24 cellular contexts compared by ENCODE assay signal in the genomic region with DNA sequence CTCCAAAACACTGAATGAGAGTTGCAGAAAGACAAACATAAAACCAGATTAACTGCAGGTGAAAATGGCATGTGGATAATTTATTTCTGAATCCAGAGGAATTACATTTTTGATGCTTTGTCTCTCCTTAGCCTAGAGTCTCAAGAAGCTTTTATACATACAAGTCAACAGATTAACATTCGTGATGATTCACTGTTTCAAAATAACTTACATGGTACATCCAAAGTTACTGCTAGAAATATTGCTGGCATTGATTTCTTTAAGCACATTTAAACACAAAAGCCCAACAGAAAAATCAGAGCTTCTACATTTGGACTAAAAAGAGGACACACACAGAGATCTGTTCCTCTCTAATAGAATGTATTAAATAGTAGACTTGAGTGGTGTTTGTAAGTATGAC.
"Had no signal": no experiment of that assay in that cellular context is flagged by ENCODE, and none has a peak within 500 bp of the region (broad histone marks: within the 10 kb centered on the region; RNA-seq: fewer than 3 reads in every experiment).

No MANE protein-coding gene starts in this region.

- H3K4me3 Mint-ChIP-seq: activated B cell treated with CpG ODN at 0.5 μM for 24 hours; activated CD4-positive, alpha-beta memory T cell treated with anti-CD3 and anti-CD28 coated beads, Interleukin-2, amount 10 ng/mL, durations not matched to agents 7 days and 5 days; activated CD4-positive, alpha-beta T cell treated with anti-CD3 and anti-CD28 coated beads, Interleukin-2, amount 10 ng/mL, durations not matched to agents 7 days and 5 days; activated naive CD4-positive, alpha-beta T cell treated with anti-CD3 and anti-CD28 coated beads, Interleukin-2, amount 10 ng/mL, durations not matched to agents 7 days and 5 days; activated naive CD8-positive, alpha-beta T cell treated with anti-CD3 and anti-CD28 coated beads for 36 hours; activated T-cell treated with anti-CD3 and anti-CD28 coated beads, Interleukin-2, amount 50 U/mL, for 72 hours; T-cell had no signal

- H3K4me3 ChIP-seq: adrenal gland, SK-N-MC had no signal

- H3K27me3 Mint-ChIP-seq: activated B cell treated with CpG ODN at 0.5 μM for 24 hours; activated CD4-positive, alpha-beta memory T cell treated with anti-CD3 and anti-CD28 coated beads, Interleukin-2, amount 10 ng/mL, durations not matched to agents 7 days and 5 days; activated CD4-positive, alpha-beta T cell treated with anti-CD3 and anti-CD28 coated beads, Interleukin-2, amount 10 ng/mL, durations not matched to agents 7 days and 5 days; activated naive CD4-positive, alpha-beta T cell treated with anti-CD3 and anti-CD28 coated beads, Interleukin-2, amount 10 ng/mL, durations not matched to agents 7 days and 5 days; activated naive CD8-positive, alpha-beta T cell treated with anti-CD3 and anti-CD28 coated beads for 36 hours had no signal

- H3K36me3 ChIP-seq: adrenal gland had no signal

- ATAC-seq: activated T-cell treated with anti-CD3 and anti-CD28 coated beads, Interleukin-2, amount 50 U/mL, for 72 hours; T-cell had no signal

- H3K4me1 ChIP-seq: adrenal gland had no signal

- H3K9me3 Mint-ChIP-seq: activated B cell treated with CpG ODN at 0.5 μM for 24 hours; activated CD4-positive, alpha-beta memory T cell treated with anti-CD3 and anti-CD28 coated beads, Interleukin-2, amount 10 ng/mL, durations not matched to agents 7 days and 5 days; activated CD4-positive, alpha-beta T cell treated with anti-CD3 and anti-CD28 coated beads, Interleukin-2, amount 10 ng/mL, durations not matched to agents 7 days and 5 days; activated naive CD4-positive, alpha-beta T cell treated with anti-CD3 and anti-CD28 coated beads, Interleukin-2, amount 10 ng/mL, durations not matched to agents 7 days and 5 days; activated naive CD8-positive, alpha-beta T cell treated with anti-CD3 and anti-CD28 coated beads for 36 hours; activated T-cell treated with anti-CD3 and anti-CD28 coated beads, Interleukin-2, amount 50 U/mL, for 72 hours; activated T-helper 2 cell treated with anti-CD3 and anti-CD28 coated beads, Interferon-gamma antibody, Interleukin-2, Interleukin-4, amounts not matched to agents 10 μg/mL and 5 μg/mL and 100 μg/mL, durations not matched to agents 14 hours and 24 hours and 36 hours; T-cell had no signal

- H3K27ac Mint-ChIP-seq: activated B cell treated with CpG ODN at 0.5 μM for 24 hours; activated CD4-positive, alpha-beta memory T cell treated with anti-CD3 and anti-CD28 coated beads, Interleukin-2, amount 10 ng/mL, durations not matched to agents 7 days and 5 days; activated CD4-positive, alpha-beta T cell treated with anti-CD3 and anti-CD28 coated beads, Interleukin-2, amount 10 ng/mL, durations not matched to agents 7 days and 5 days; activated naive CD4-positive, alpha-beta T cell treated with anti-CD3 and anti-CD28 coated beads, Interleukin-2, amount 10 ng/mL, durations not matched to agents 7 days and 5 days; activated naive CD8-positive, alpha-beta T cell treated with anti-CD3 and anti-CD28 coated beads for 36 hours; activated T-cell treated with anti-CD3 and anti-CD28 coated beads, Interleukin-2, amount 50 U/mL, for 72 hours; activated T-helper 2 cell treated with anti-CD3 and anti-CD28 coated beads, Interferon-gamma antibody, Interleukin-2, Interleukin-4, amounts not matched to agents 10 μg/mL and 5 μg/mL and 100 μg/mL, durations not matched to agents 14 hours and 24 hours and 36 hours; T-cell had no signal

- H3K36me3 Mint-ChIP-seq: activated naive CD4-positive, alpha-beta T cell treated with anti-CD3 and anti-CD28 coated beads, Interleukin-2, amount 10 ng/mL, durations not matched to agents 7 days and 5 days; activated naive CD8-positive, alpha-beta T cell treated with anti-CD3 and anti-CD28 coated beads for 36 hours; T-cell had no signal

- H3K27me3 ChIP-seq: adrenal gland had no signal

- H3K4me1 Mint-ChIP-seq: activated B cell treated with CpG ODN at 0.5 μM for 24 hours; activated CD4-positive, alpha-beta memory T cell treated with anti-CD3 and anti-CD28 coated beads, Interleukin-2, amount 10 ng/mL, durations not matched to agents 7 days and 5 days; activated CD4-positive, alpha-beta T cell treated with anti-CD3 and anti-CD28 coated beads, Interleukin-2, amount 10 ng/mL, durations not matched to agents 7 days and 5 days; activated naive CD4-positive, alpha-beta T cell treated with anti-CD3 and anti-CD28 coated beads, Interleukin-2, amount 10 ng/mL, durations not matched to agents 7 days and 5 days; activated naive CD8-positive, alpha-beta T cell treated with anti-CD3 and anti-CD28 coated beads for 36 hours; T-cell had no signal

- H3K27ac ChIP-seq: adrenal gland, SK-N-MC had no signal

- H3K9me3 ChIP-seq: adrenal gland had no signal

- DNase-seq: activated B cell treated with CpG ODN at 0.5 μM for 24 hours; activated CD4-positive, alpha-beta memory T cell treated with anti-CD3 and anti-CD28 coated beads, Interleukin-2, amount 10 ng/mL, durations not matched to agents 7 days and 5 days; activated CD4-positive, alpha-beta T cell treated with anti-CD3 and anti-CD28 coated beads for 1 hour; activated CD4-positive, alpha-beta T cell treated with anti-CD3 and anti-CD28 coated beads, Interleukin-2, amount 10 ng/mL, durations not matched to agents 7 days and 5 days; activated gamma-delta T cell treated with Interleukin-2 at 50 U/mL for 16 hours; activated naive CD4-positive, alpha-beta T cell treated with anti-CD3 and anti-CD28 coated beads, Interleukin-2, amount 10 ng/mL, durations not matched to agents 7 days and 5 days; activated naive CD8-positive, alpha-beta T cell treated with anti-CD3 and anti-CD28 coated beads for 36 hours; activated T-cell treated with anti-CD3 and anti-CD28 coated beads, Interleukin-2, amount 50 U/mL, for 72 hours; adrenal gland; anterior cingulate cortex; caudate nucleus; KG1; NCI-H1048; NCI-H146; NCI-H187 treated with DMSO at 0.1 percent for 48 hours; NCI-H2081 treated with DMSO at 0.1 percent for 48 hours; NCI-H345; NCI-H510A; NCI-H526 treated with DMSO at 0.1 percent for 48 hours; T-cell; T-helper 2 cell; T1000 had no signal
